Comparison of ENCODE assay signal across 1 cellular context in the genomic region with DNA sequence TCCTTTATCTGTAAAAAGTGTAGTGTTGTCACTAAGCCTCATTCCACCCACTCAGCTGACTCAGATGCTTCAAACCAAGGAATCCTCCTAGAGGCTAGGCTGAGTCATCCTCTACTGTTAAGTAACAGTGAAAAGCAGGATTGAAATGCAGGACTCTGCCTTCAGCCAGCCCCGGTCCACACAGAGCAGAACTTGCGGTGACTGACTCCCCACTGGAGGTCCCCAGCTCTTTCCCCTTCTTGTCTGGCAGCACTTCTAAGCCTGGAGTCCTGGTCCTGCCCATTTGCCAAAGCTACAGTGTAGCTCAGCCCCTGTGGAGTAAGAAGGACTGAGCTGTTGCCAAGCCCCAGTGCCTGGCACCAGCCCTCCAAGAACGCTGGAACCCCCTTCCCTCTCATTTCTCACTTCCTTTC.
TF ChIP-seq lines count a peak whose summit lies in the region.

No MANE protein-coding gene starts in this region.

TF ChIP-seq in H1, 55 proteins besides CTCF, POLR2A, EP300 and RAD21 (continued from another document):
- TF ChIP-seq CREB1 (IDR thresholded peaks at IDR 0.05) (no peak), CTBP2 (IDR thresholded peaks at IDR 0.05; ENCODE audit: borderline replicate concordance, insufficient read depth, insufficient read length, low read length) (no peak), BACH1 (IDR thresholded peaks at IDR 0.05; ENCODE audit: low read length) (no peak), TCF12 (IDR thresholded peaks at IDR 0.05; ENCODE audit: low read depth, low read length) (no peak), MAFK (IDR thresholded peaks at IDR 0.05; ENCODE audit: low read depth, low read length) (no peak), MAX (IDR thresholded peaks at IDR 0.05) (no peak), CBX5 (IDR thresholded peaks at IDR 0.05; ENCODE audit: low read depth, low read length) (no peak), RBBP5 (IDR thresholded peaks at IDR 0.05; ENCODE audit: borderline replicate concordance, low read depth, low read length) (no peak), POU5F1 (IDR thresholded peaks at IDR 0.05; ENCODE audit: low read depth, low read length) (no peak), CHD2 (IDR thresholded peaks at IDR 0.05; ENCODE audit: low read length) (no peak), RXRA (IDR thresholded peaks at IDR 0.05; ENCODE audit: insufficient read depth, low read depth, low read length) (no peak)
